Comparison of ENCODE assay signal across 9 cellular contexts in the genomic region with DNA sequence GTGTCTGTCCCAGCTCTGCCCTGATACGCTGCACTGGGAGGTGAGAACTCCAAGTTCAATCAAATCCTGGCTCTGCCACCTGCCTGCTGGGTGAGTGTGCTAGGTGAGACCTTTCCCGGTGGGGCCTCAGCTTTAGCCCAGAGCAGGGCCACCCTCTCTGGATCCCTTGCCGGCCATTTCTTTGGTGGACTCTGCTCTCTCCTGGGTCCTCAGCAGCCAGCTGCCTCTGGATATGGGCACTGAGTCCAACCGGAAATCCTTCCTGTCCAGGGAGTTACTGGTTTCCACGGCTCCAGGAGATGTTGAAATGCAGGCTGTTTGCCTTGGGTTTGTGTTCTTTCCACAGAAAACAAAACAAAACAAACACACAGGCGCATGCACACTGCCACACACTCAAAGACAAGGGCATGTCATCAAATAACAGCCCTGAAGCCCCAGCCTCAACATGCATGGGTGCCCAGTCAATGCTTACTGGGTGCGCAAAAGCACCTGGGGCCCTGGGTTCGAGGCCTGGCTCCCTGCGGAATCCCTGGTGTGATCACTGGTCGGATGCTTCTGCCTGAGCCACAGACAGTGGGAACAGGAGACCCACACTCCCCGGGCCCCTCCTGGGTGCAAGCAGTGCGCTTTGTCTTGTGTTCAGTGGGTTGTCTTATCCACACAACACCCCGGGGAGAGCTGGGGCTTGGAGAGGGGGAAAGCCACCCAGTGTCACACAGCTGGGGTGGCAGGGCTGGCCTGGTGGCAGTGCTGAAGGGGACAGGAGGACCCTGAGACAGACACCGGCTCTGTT. TPM values are rescaled to one million over a fixed set of nuclear protein-coding genes. Genes with fewer than 3 reads are reported as not detected.
A peak's percentile ranks its signal among the peaks of the same experiment; 100 is the strongest.
DNase-seq lines count a peak whose midpoint lies in the region; ATAC-seq lines count a peak whose summit lies in the region.
"Had no signal": no experiment of that assay in that cellular context is flagged by ENCODE, and none has a peak within 500 bp of the region (broad histone marks: within the 10 kb centered on the region; RNA-seq: fewer than 3 reads in every experiment).

No MANE protein-coding gene starts in this region.

- intact Hi-C loops in left cardiac atrium (cut with DNase I), result no loop called here

- no peaks in the 10 kb centered on the region for H3K27me3 ChIP-seq in adipocyte (replicated peaks; ENCODE audit: control insufficient read depth, insufficient read depth, low read length)
- H3K27me3 ChIP-seq in skeletal muscle satellite cell (ENCODE audit: control insufficient read depth, insufficient read depth, low read length), result no peaks in the 10 kb centered on the region

- H3K4me1 Mint-ChIP-seq in stimulated activated naive B cell treated with anti-CD40 and anti-IgM and Interleukin-4, amounts not matched to agents 10 μg/mL and 1 μg/mL and 100 μg/mL, for 72 hours, result no peaks in the 10 kb centered on the region

- H3K27ac Mint-ChIP-seq in stimulated activated naive B cell treated with anti-CD40 and anti-IgM and Interleukin-4, amounts not matched to agents 10 μg/mL and 1 μg/mL and 100 μg/mL, for 72 hours, result no peak overlapping the region

- H3K9me3 Mint-ChIP-seq in stimulated activated naive B cell treated with anti-CD40 and anti-IgM and Interleukin-4, amounts not matched to agents 10 μg/mL and 1 μg/mL and 100 μg/mL, for 72 hours, result no peaks in the 10 kb centered on the region

- H3K4me1 ChIP-seq in adipocyte (ENCODE audit: control insufficient read depth, insufficient read depth, low read length) (peaks cover 46% of the 10 kb centered on the region), skeletal muscle satellite cell (ENCODE audit: control insufficient read depth, insufficient read depth, low read length) (peaks cover 42% of the 10 kb centered on the region)

- H3K4me3 Mint-ChIP-seq in stimulated activated naive B cell treated with anti-CD40 and anti-IgM and Interleukin-4, amounts not matched to agents 10 μg/mL and 1 μg/mL and 100 μg/mL, for 72 hours, result no peak overlapping the region

- H3K4me3 ChIP-seq in adipocyte (ENCODE audit: low read length) (peak overlapping the region; percentile 36), skeletal muscle satellite cell (ENCODE audit: low read length) (peak overlapping the region; percentile 19)

- DNase-seq in GM04503 (ENCODE audit: low read depth) (peak; percentile 79), adipocyte (ENCODE audit: low read depth) (peak; percentile 84), left cardiac atrium (peak; percentile 73), T-helper 9 cell (no peak)
- no peak for DNase-seq in stimulated activated naive B cell treated with anti-CD40 and anti-IgM and Interleukin-4, amounts not matched to agents 10 μg/mL and 1 μg/mL and 100 μg/mL, for 72 hours
- DNase-seq: NCI-H1105 had no signal

- H3K9me3 ChIP-seq in adipocyte (ENCODE audit: control insufficient read depth, low read length), result no peaks in the 10 kb centered on the region
- no peaks in the 10 kb centered on the region for H3K9me3 ChIP-seq in skeletal muscle satellite cell (replicated peaks; ENCODE audit: low read length)

- no peaks in the 10 kb centered on the region for H3K36me3 Mint-ChIP-seq in stimulated activated naive B cell treated with anti-CD40 and anti-IgM and Interleukin-4, amounts not matched to agents 10 μg/mL and 1 μg/mL and 100 μg/mL, for 72 hours

- H3K36me3 ChIP-seq in adipocyte (ENCODE audit: control insufficient read depth, insufficient read depth, low read length, severe bottlenecking), result peaks cover 13% of the 10 kb centered on the region
- H3K36me3 ChIP-seq in skeletal muscle satellite cell (ENCODE audit: insufficient read depth, low read length), result no peaks in the 10 kb centered on the region

- H3K27me3 Mint-ChIP-seq in stimulated activated naive B cell treated with anti-CD40 and anti-IgM and Interleukin-4, amounts not matched to agents 10 μg/mL and 1 μg/mL and 100 μg/mL, for 72 hours, result no peaks in the 10 kb centered on the region

- peak overlapping the region; percentile 14 for H3K4me2 ChIP-seq in skeletal muscle satellite cell (ENCODE audit: low read length)

- ATAC-seq in left cardiac atrium, result peak; percentile 42 to 70
- ATAC-seq in stimulated activated naive B cell treated with anti-CD40 and anti-IgM and Interleukin-4, amounts not matched to agents 10 μg/mL and 1 μg/mL and 100 μg/mL, for 72 hours (replicated peaks), result no peak
- no peak for ATAC-seq in HG02798 (IDR thresholded peaks at IDR 0.05; ENCODE audit: poor library complexity, unreplicated experiment)
- no peak for ATAC-seq in HG02852 (IDR thresholded peaks at IDR 0.05; ENCODE audit: unreplicated experiment)

- H3K9ac ChIP-seq in adipocyte (ENCODE audit: low read length), result peak overlapping the region; percentile 71
- H3K9ac ChIP-seq in skeletal muscle satellite cell (ENCODE audit: low read depth, low read length), result no peak overlapping the region

RNA-seq across cellular contexts. Expression of gene PPIF, which starts 33.1 kb away (rescaled TPM):
- total RNA-seq in left cardiac atrium, result 100 to 1,000 TPM; 110 to 155 TPM
- 56.0 and 66.0 TPM in 2 replicates for total RNA-seq in skeletal muscle satellite cell (2012; rRNA removed)

Comparison
In these comparisons a context has a peak if more than half of its experiments do, and no peak if none do; other contexts are left out.
1. DNase-seq: peak in GM04503 (single experiment), adipocyte (single experiment) and left cardiac atrium (single experiment); none in stimulated activated naive B cell treated with anti-CD40 and anti-IgM and Interleukin-4, amounts not matched to agents 10 μg/mL and 1 μg/mL and 100 μg/mL, for 72 hours (single experiment) and T-helper 9 cell (single experiment).
2. ATAC-seq: peak in left cardiac atrium (2 of 2); none in stimulated activated naive B cell treated with anti-CD40 and anti-IgM and Interleukin-4, amounts not matched to agents 10 μg/mL and 1 μg/mL and 100 μg/mL, for 72 hours (0 of 2), HG02798 (single experiment) and HG02852 (single experiment).